ENCODE assay signal across 16 cellular contexts in the genomic region with DNA sequence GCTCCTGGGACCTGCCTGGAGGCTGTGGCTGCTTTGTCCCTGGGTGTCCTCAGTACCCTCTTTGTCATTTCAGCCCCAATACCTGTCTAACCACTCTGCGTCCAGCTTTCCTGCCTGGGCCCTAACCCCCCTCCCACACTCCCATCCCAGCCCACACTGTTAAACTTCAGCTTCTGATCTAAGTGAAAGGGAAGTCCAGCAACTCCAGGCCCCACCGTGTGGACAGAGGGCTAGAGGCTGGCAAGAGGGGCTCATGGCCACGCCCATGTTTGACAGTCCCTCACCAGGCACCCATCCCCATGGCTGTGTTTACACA. TPM values are rescaled to one million over a fixed set of nuclear protein-coding genes. Genes with fewer than 3 reads are reported as not detected.
DNase-seq lines count a peak whose midpoint lies in the region; ATAC-seq, FAIRE-seq and TF ChIP-seq lines count a peak whose summit lies in the region.
"Had no signal": no experiment of that assay in that cellular context is flagged by ENCODE, and none has a peak within 500 bp of the region (broad histone marks: within the 10 kb centered on the region; RNA-seq: fewer than 3 reads in every experiment).

No MANE protein-coding gene starts in this region.

- no peak overlapping the region for H3K4me3 ChIP-seq in kidney (ENCODE audit: low read length in 2 of 2)
- no peak overlapping the region for H3K4me3 ChIP-seq in right lobe of liver
- H3K4me3 ChIP-seq in body of pancreas = no peak overlapping the region
- H3K4me3 ChIP-seq: coronary artery had no signal

- no peak for FAIRE-seq in kidney (lab: Jason Lieb, UNC)

- no peaks in the 10 kb centered on the region for H3K9me3 ChIP-seq in kidney (ENCODE audit: control insufficient read depth in 1 of 2, low read length in 2 of 2)
- no peaks in the 10 kb centered on the region for H3K9me3 ChIP-seq in right lobe of liver
- H3K9me3 ChIP-seq in body of pancreas = no peaks in the 10 kb centered on the region

- H3K27ac Mint-ChIP-seq in activated CD8-positive, alpha-beta memory T cell treated with anti-CD3 and anti-CD28 coated beads, Interleukin-2, amount 10 ng/mL, durations not matched to agents 7 days and 5 days = peak overlapping the region; percentile 35
- H3K27ac Mint-ChIP-seq in activated CD8-positive, alpha-beta T cell treated with anti-CD3 and anti-CD28 coated beads for 36 hours = peak overlapping the region; percentile 93

- no peaks in the 10 kb centered on the region for H3K27me3 ChIP-seq in right lobe of liver
- no peaks in the 10 kb centered on the region for H3K27me3 ChIP-seq in body of pancreas

- no peaks in the 10 kb centered on the region for H3K9me3 Mint-ChIP-seq in activated CD8-positive, alpha-beta memory T cell treated with anti-CD3 and anti-CD28 coated beads, Interleukin-2, amount 10 ng/mL, durations not matched to agents 7 days and 5 days (ENCODE audit: low read depth)
- H3K9me3 Mint-ChIP-seq in activated CD8-positive, alpha-beta T cell treated with anti-CD3 and anti-CD28 coated beads for 36 hours = no peaks in the 10 kb centered on the region
- H3K9me3 Mint-ChIP-seq: natural killer cell treated with Interleukin-12 subunit alpha and Interleukin-12 subunit beta and Interleukin-15 and Interleukin-18, amount 100 ng/mL, for 72 hours had no signal

- CTCF ChIA-PET in activated CD8-positive, alpha-beta memory T cell treated with anti-CD3 and anti-CD28 coated beads, Interleukin-2, amount 10 ng/mL, durations not matched to agents 7 days and 5 days (lab: Charles Lee) = interaction anchor here (1.2 to 3.2 kb wide), 3 partner anchors 12 to 95 kb away, joined by 3 to 10 read pairs (median 8); no protein-coding TSS in a partner anchor
- CTCF ChIA-PET in activated CD8-positive, alpha-beta T cell treated with anti-CD3 and anti-CD28 coated beads for 36 hours (lab: Charles Lee) = interaction anchor here (1.5 to 9.0 kb wide), 3 partner anchors 11 to 14 kb away, joined by 4 to 87 read pairs (median 10); no protein-coding TSS in a partner anchor

- H3K27ac ChIP-seq in kidney (ENCODE audit: low read depth in 2 of 2, low read length in 2 of 2) (peak overlapping the region in 1 of 2 donors; percentile 26), substantia nigra (ENCODE audit: low read depth, low read length, poor library complexity, severe bottlenecking) (peak overlapping the region; percentile 99), right lobe of liver (no peak overlapping the region), body of pancreas (no peak overlapping the region)

- peaks cover 36% of the 10 kb centered on the region for H3K36me3 Mint-ChIP-seq in activated CD8-positive, alpha-beta memory T cell treated with anti-CD3 and anti-CD28 coated beads, Interleukin-2, amount 10 ng/mL, durations not matched to agents 7 days and 5 days
- H3K36me3 Mint-ChIP-seq in activated CD8-positive, alpha-beta T cell treated with anti-CD3 and anti-CD28 coated beads for 36 hours (ENCODE audit: low read depth) = peaks cover 70% of the 10 kb centered on the region

- no peak for TF ChIP-seq CTCF in activated CD8-positive, alpha-beta T cell treated with anti-CD3 and anti-CD28 coated beads for 36 hours (IDR thresholded peaks at IDR 0.05)
- no peak for TF ChIP-seq CTCF in kidney (IDR thresholded peaks at IDR 0.05; ENCODE audit: borderline replicate concordance, extremely low read depth, insufficient read depth)
- no peak for TF ChIP-seq CTCF in right lobe of liver (IDR thresholded peaks at IDR 0.05)
- TF ChIP-seq CTCF in body of pancreas (IDR thresholded peaks at IDR 0.05) = no peak

- TF ChIP-seq POLR2A in right lobe of liver (IDR thresholded peaks at IDR 0.05) (no peak), body of pancreas (IDR thresholded peaks at IDR 0.05) (no peak)

- POLR2A ChIA-PET in activated CD8-positive, alpha-beta T cell treated with anti-CD3 and anti-CD28 coated beads for 36 hours (lab: Charles Lee) = interaction anchor here (1.0 to 4.9 kb wide), 11 partner anchors 9 to 52 kb away, joined by 3 to 39 read pairs (median 3); no protein-coding TSS in a partner anchor

- H3K36me3 ChIP-seq in kidney (ENCODE audit: control insufficient read depth in 1 of 2, insufficient read depth in 2 of 2, low read length in 2 of 2) = no peaks in the 10 kb centered on the region
- no peaks in the 10 kb centered on the region for H3K36me3 ChIP-seq in right lobe of liver
- H3K36me3 ChIP-seq in body of pancreas (replicated peaks in 1 of 2; ENCODE audit: insufficient read depth in 1 of 2, low read depth in 2 of 2) = no peaks in the 10 kb centered on the region

- H3K4me1 Mint-ChIP-seq in activated CD8-positive, alpha-beta memory T cell treated with anti-CD3 and anti-CD28 coated beads, Interleukin-2, amount 10 ng/mL, durations not matched to agents 7 days and 5 days = peaks cover 90% of the 10 kb centered on the region
- peaks cover 92% of the 10 kb centered on the region for H3K4me1 Mint-ChIP-seq in activated CD8-positive, alpha-beta T cell treated with anti-CD3 and anti-CD28 coated beads for 36 hours (ENCODE audit: low read depth)

- no CpG with 5 or more reads among the region's 3 CpGs for WGBS in right lobe of liver (ENCODE audit: insufficient coverage, low coverage, low lambda C conversion rate, missing lambda C conversion rate)
- 68 to 100% methylated on average over 2 to 3 of the region's 3 CpGs for WGBS in body of pancreas, 2 donors

- no peaks in the 10 kb centered on the region for H3K27me3 Mint-ChIP-seq in activated CD8-positive, alpha-beta memory T cell treated with anti-CD3 and anti-CD28 coated beads, Interleukin-2, amount 10 ng/mL, durations not matched to agents 7 days and 5 days
- no peaks in the 10 kb centered on the region for H3K27me3 Mint-ChIP-seq in activated CD8-positive, alpha-beta T cell treated with anti-CD3 and anti-CD28 coated beads for 36 hours

- H3K4me3 Mint-ChIP-seq in activated CD8-positive, alpha-beta memory T cell treated with anti-CD3 and anti-CD28 coated beads, Interleukin-2, amount 10 ng/mL, durations not matched to agents 7 days and 5 days = no peak overlapping the region
- H3K4me3 Mint-ChIP-seq in activated CD8-positive, alpha-beta T cell treated with anti-CD3 and anti-CD28 coated beads for 36 hours = no peak overlapping the region

- intact Hi-C loops in activated CD8-positive, alpha-beta T cell treated with anti-CD3 and anti-CD28 coated beads for 36 hours (cut with micrococcal nuclease) = no loop called here
- intact Hi-C loops in kidney (cut with DNase I) = no loop called here
- intact Hi-C loops in right lobe of liver (cut with DNase I) = no loop called here
- intact Hi-C loops in body of pancreas (cut with DNase I) = no loop called here

- DNase-seq in activated CD8-positive, alpha-beta memory T cell treated with anti-CD3 and anti-CD28 coated beads, Interleukin-2, amount 10 ng/mL, durations not matched to agents 7 days and 5 days = no peak
- DNase-seq in activated CD8-positive, alpha-beta memory T cell treated with anti-CD3 and anti-CD28 coated beads for 24 hours = no peak
- no peak for DNase-seq in activated CD8-positive, alpha-beta T cell treated with anti-CD3 and anti-CD28 coated beads for 36 hours
- peak; percentile 58 for DNase-seq in kidney
- DNase-seq in substantia nigra (lab: John Stamatoyannopoulos, UW) = no peak
- no peak for DNase-seq in right lobe of liver
- no peak for DNase-seq in HuH-7.5 (ENCODE audit: low spot score)
- DNase-seq in body of pancreas = no peak
- DNase-seq: DMS153, Karpas-422, left ventricle myocardium superior, NCI-H1694, NCI-H524 had no signal

- H3K4me1 ChIP-seq in kidney (ENCODE audit: control insufficient read depth in 1 of 2, insufficient read depth in 1 of 2, low read depth in 1 of 2, low read length in 2 of 2) (peaks cover 25 to 48% of the 10 kb centered on the region in 2 donors), right lobe of liver (no peaks in the 10 kb centered on the region), body of pancreas (no peaks in the 10 kb centered on the region)

- peak overlapping the region in 1 of 2 donors; percentile 46 for H3K9ac ChIP-seq in kidney (ENCODE audit: low read length in 2 of 2)

- ATAC-seq in activated CD8-positive, alpha-beta memory T cell treated with anti-CD3 and anti-CD28 coated beads, Interleukin-2, amount 10 ng/mL, durations not matched to agents 7 days and 5 days = no peak
- ATAC-seq in activated CD8-positive, alpha-beta T cell treated with anti-CD3 and anti-CD28 coated beads for 36 hours = no peak
- ATAC-seq in right lobe of liver (no peak), body of pancreas (no peak)
- ATAC-seq: HCT116; left ventricle myocardium superior; natural killer cell treated with Interleukin-12 subunit alpha and Interleukin-12 subunit beta and Interleukin-15 and Interleukin-18, amount 100 ng/mL, for 72 hours had no signal

RNA-seq across cellular contexts. Expression of gene SEMA4D, which starts 56.3 kb away (rescaled TPM):
- 100 to 1,000 TPM; 408 to 525 TPM for total RNA-seq in activated CD8-positive, alpha-beta memory T cell treated with anti-CD3 and anti-CD28 coated beads, Interleukin-2, amount 10 ng/mL, durations not matched to agents 7 days and 5 days
- 100 to 1,000 TPM; 290 to 317 TPM for total RNA-seq in activated CD8-positive, alpha-beta T cell treated with anti-CD3 and anti-CD28 coated beads for 36 hours
- total RNA-seq in kidney (147 TPM), right lobe of liver (1 to 10 TPM; 2.0 to 7.5 (median 3.5) TPM), body of pancreas (10 to 100 TPM; 15.6 to 18.1 TPM)
- polyA plus RNA-seq in kidney (ENCODE audit: insufficient read depth, low read depth, low replicate concordance) = 18.9 TPM
